ENCODE assay signal across 9 cellular contexts in the genomic region with DNA sequence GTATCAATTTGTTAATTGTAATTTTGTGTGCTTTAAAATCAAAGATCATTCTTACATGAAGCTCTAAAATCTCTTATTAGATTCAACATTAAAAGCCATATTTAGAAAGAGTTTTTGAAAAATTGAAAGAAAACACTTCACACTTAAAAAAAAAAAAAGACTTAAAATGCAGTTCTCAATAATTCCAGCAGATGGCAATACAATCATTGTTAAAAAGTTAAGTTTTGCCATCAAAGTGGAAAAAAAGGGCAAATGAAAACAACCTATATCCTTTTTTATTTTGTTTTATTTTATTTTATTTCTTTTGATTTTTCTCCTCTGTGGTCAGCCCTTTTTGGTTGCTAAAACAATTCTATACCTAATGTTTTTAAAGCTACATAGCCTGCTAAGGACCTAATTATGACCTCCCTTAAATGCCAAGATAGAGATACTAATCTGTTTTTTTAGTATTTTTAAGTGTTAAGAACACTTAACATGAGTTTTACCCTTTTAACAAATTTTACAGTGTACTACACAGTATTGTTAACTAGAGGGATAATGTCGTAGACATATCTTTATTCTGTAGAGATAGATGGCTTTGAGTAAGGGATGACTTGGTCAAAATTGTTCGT.
DNase-seq lines count a peak whose midpoint lies in the region; ATAC-seq and TF ChIP-seq lines count a peak whose summit lies in the region.
"Had no signal": no experiment of that assay in that cellular context is flagged by ENCODE, and none has a peak within 500 bp of the region (broad histone marks: within the 10 kb centered on the region; RNA-seq: fewer than 3 reads in every experiment).

No MANE protein-coding gene starts in this region.

- H3K9me3 ChIP-seq in ascending aorta (no peaks in the 10 kb centered on the region), liver (ENCODE audit: control insufficient read depth in 4 of 4, low read length in 3 of 4) (no peaks in the 10 kb centered on the region), MG63 (no peaks in the 10 kb centered on the region)

- intact Hi-C loops in ascending aorta (cut with DNase I): loop anchor here (2.0 kb wide), 1 partner anchor 1110 kb away; no protein-coding TSS in a partner anchor

- no peaks in the 10 kb centered on the region for H3K27me3 ChIP-seq in ascending aorta
- no peaks in the 10 kb centered on the region for H3K27me3 ChIP-seq in liver (ENCODE audit: control insufficient read depth in 4 of 4, insufficient read depth in 4 of 4, low read length in 3 of 4)
- H3K27me3 ChIP-seq in MG63: no peaks in the 10 kb centered on the region

- TF ChIP-seq CTCF in ascending aorta (IDR thresholded peaks at IDR 0.05) (peak in 2 of 3 experiments; percentile 67), liver (IDR thresholded peaks at IDR 0.05; ENCODE audit: low read depth, low read length, missing input control) (peak; percentile 60)

- H3K9ac ChIP-seq in liver (ENCODE audit: low read depth in 1 of 2, low read length in 2 of 2): no peak overlapping the region

- no peak overlapping the region for H3K27ac ChIP-seq in ascending aorta
- no peak overlapping the region for H3K27ac ChIP-seq in liver (ENCODE audit: low read depth in 1 of 2, low read length in 2 of 2)

- no peak overlapping the region for H3K4me3 ChIP-seq in ascending aorta
- no peak overlapping the region for H3K4me3 ChIP-seq in liver (ENCODE audit: low read depth in 1 of 3, low read length in 3 of 3)
- H3K4me3 ChIP-seq in MG63: no peak overlapping the region

- no peaks in the 10 kb centered on the region for H3K4me1 ChIP-seq in ascending aorta
- H3K4me1 ChIP-seq in liver (ENCODE audit: control insufficient read depth in 4 of 4, insufficient read depth in 4 of 4, low read length in 3 of 4): no peaks in the 10 kb centered on the region

- ATAC-seq in HG02588 (IDR thresholded peaks at IDR 0.05; ENCODE audit: unreplicated experiment): no peak
- no peak for ATAC-seq in HG02763 (IDR thresholded peaks at IDR 0.05; ENCODE audit: unreplicated experiment)

- H3K36me3 ChIP-seq in ascending aorta (no peaks in the 10 kb centered on the region), liver (ENCODE audit: control insufficient read depth in 4 of 4, insufficient read depth in 3 of 4, low read depth in 1 of 4, low read length in 3 of 4) (no peaks in the 10 kb centered on the region), MG63 (no peaks in the 10 kb centered on the region)

- WGBS in liver: 88% methylated on average over 2 of the region's 2 CpGs

- peak; percentile 77 to 79 for TF ChIP-seq RAD21 in liver (IDR thresholded peaks at IDR 0.05)

- DNase-seq in AML-193 (lab: John Stamatoyannopoulos, UW) (peak; percentile 17 to 26), HCEC 1CT (peak; percentile 10), ascending aorta (ENCODE audit: low spot score in 2 of 2) (no peak), MG63 (no peak)
- no peak for DNase-seq in central memory CD4-positive, alpha-beta T cell
- DNase-seq: posterior cingulate gyrus had no signal

TF ChIP-seq in liver, 16 proteins besides CTCF, POLR2A, EP300 and RAD21:
- TF ChIP-seq FOXA2 (IDR thresholded peaks at IDR 0.05): no peak
- TF ChIP-seq JUND (IDR thresholded peaks at IDR 0.05): no peak
- no peak for TF ChIP-seq EGR1 (IDR thresholded peaks at IDR 0.05; ENCODE audit: low read depth in 2 of 2)
- TF ChIP-seq, protein P1, sequence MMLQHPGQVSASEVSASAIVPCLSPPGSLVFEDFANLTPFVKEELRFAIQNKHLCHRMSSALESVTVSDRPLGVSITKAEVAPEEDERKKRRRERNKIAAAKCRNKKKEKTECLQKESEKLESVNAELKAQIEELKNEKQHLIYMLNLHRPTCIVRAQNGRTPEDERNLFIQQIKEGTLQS (IDR thresholded peaks at IDR 0.05): no peak
- no peak for TF ChIP-seq HNF4A (conservative IDR thresholded peaks at IDR 0.05)
- TF ChIP-seq, protein P2, sequence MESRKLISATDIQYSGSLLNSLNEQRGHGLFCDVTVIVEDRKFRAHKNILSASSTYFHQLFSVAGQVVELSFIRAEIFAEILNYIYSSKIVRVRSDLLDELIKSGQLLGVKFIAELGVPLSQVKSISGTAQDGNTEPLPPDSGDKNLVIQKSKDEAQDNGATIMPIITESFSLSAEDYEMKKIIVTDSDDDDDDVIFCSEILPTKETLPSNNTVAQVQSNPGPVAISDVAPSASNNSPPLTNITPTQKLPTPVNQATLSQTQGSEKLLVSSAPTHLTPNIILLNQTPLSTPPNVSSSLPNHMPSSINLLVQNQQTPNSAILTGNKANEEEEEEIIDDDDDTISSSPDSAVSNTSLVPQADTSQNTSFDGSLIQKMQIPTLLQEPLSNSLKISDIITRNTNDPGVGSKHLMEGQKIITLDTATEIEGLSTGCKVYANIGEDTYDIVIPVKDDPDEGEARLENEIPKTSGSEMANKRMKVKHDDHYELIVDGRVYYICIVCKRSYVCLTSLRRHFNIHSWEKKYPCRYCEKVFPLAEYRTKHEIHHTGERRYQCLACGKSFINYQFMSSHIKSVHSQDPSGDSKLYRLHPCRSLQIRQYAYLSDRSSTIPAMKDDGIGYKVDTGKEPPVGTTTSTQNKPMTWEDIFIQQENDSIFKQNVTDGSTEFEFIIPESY (IDR thresholded peaks at IDR 0.05): no peak
- TF ChIP-seq FOXA1 (IDR thresholded peaks at IDR 0.05): no peak
- no peak for TF ChIP-seq TAF1 (conservative IDR thresholded peaks at IDR 0.05)
- TF ChIP-seq, protein P3, sequence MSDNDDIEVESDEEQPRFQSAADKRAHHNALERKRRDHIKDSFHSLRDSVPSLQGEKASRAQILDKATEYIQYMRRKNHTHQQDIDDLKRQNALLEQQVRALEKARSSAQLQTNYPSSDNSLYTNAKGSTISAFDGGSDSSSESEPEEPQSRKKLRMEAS (IDR thresholded peaks at IDR 0.05): no peak
- TF ChIP-seq RXRA (IDR thresholded peaks at IDR 0.05): no peak
- no peak for TF ChIP-seq NR2F2 (IDR thresholded peaks at IDR 0.05)
- no peak for TF ChIP-seq YY1 (IDR thresholded peaks at IDR 0.05)
- TF ChIP-seq SP1 (IDR thresholded peaks at IDR 0.05): no peak

Comparison
In these comparisons a context has a peak if more than half of its experiments do, and no peak if none do; other contexts are left out.
1. DNase-seq: peak in AML-193 (2 of 2) and HCEC 1CT (single experiment); none in ascending aorta (0 of 2), MG63 (single experiment) and central memory CD4-positive, alpha-beta T cell (single experiment).